7 cellular contexts compared by ENCODE assay signal in genomic region chr7:12210179-12211053, GRCh38. TPM values are rescaled to one million over a fixed set of nuclear protein-coding genes. Genes with fewer than 3 reads are reported as not detected.
DNase-seq lines count a peak whose midpoint lies in the region; ATAC-seq lines count a peak whose summit lies in the region.

No MANE protein-coding gene starts in this region.

- peaks cover 0 to 14% (median 7%) of the 10 kb centered on the region in 3 donors for H3K36me3 Mint-ChIP-seq in naive thymus-derived CD8-positive, alpha-beta T cell

- H3K4me1 Mint-ChIP-seq in naive thymus-derived CD8-positive, alpha-beta T cell: peaks cover 21 to 44% (median 40%) of the 10 kb centered on the region in 4 donors

- DNase-seq in EH (ENCODE audit: low read depth) (peak; percentile 20), SW480 (ENCODE audit: low spot score) (peak; percentile 77), HT-29 (ENCODE audit: low spot score) (no peak)
- peak in 1 of 10 donors; percentile 33 for DNase-seq in naive thymus-derived CD8-positive, alpha-beta T cell

- H3K27ac Mint-ChIP-seq in naive thymus-derived CD8-positive, alpha-beta T cell: peak overlapping the region; percentile 99 to 100 (median 99)

- POLR2A ChIA-PET in naive thymus-derived CD8-positive, alpha-beta T cell (lab: Charles Lee): interaction anchor here (0.5 to 2.6 kb wide), 18 partner anchors 8 to 193 kb away, joined by 3 to 28 read pairs (median 4); partner anchors contain the start of gene VWDE

- peak; percentile 35 for ATAC-seq in GM19452 (IDR thresholded peaks at IDR 0.05; ENCODE audit: unreplicated experiment)
- peak; percentile 37 for ATAC-seq in HG03439 (IDR thresholded peaks at IDR 0.05; ENCODE audit: unreplicated experiment)
- ATAC-seq in esophagus mucosa: peak; percentile 45
- peak; percentile 36 to 43 for ATAC-seq in naive thymus-derived CD8-positive, alpha-beta T cell

- no peaks in the 10 kb centered on the region for H3K9me3 Mint-ChIP-seq in naive thymus-derived CD8-positive, alpha-beta T cell

- H3K27me3 Mint-ChIP-seq in naive thymus-derived CD8-positive, alpha-beta T cell: peaks cover 0 to 8% (median 0%) of the 10 kb centered on the region in 5 donors

- peak overlapping the region; percentile 94 to 99 (median 98) for H3K4me3 Mint-ChIP-seq in naive thymus-derived CD8-positive, alpha-beta T cell

RNA-seq across cellular contexts. Expression of gene TMEM106B, which starts 0.7 kb away (rescaled TPM):
- 19.9 TPM for total RNA-seq in esophagus mucosa
- 10 to 100 TPM; 49.3 to 57.6 TPM for total RNA-seq in naive thymus-derived CD8-positive, alpha-beta T cell
- polyA plus RNA-seq in naive thymus-derived CD8-positive, alpha-beta T cell: 10 to 100 TPM; 40.9 to 45.6 (median 44.1) TPM
- 6.6 and 10.1 TPM in 2 replicates for total RNA-seq in HT-29 (2014; rRNA removed; shearing (Covaris generic))
